1 cellular context compared by ENCODE assay signal in genomic region chr5:140869555-140869886, GRCh38.
TF ChIP-seq lines count a peak whose summit lies in the region.

No MANE protein-coding gene starts in this region.

TF ChIP-seq in SK-N-SH treated with all-trans-retinoic acid at 6 μM for 48 hours, 23 proteins besides CTCF, POLR2A, EP300 and RAD21 (continued from another document):
- no peak for TF ChIP-seq CREB5 (CRISPR knock-in tag; IDR thresholded peaks at IDR 0.05; ENCODE audit: low read depth)
